In genomic region chr3:177013681-177014280, GRCh38 we compare ENCODE assay signal across 1 cellular context.
TF ChIP-seq lines count a peak whose summit lies in the region.

No MANE protein-coding gene starts in this region.

TF ChIP-seq in SK-N-SH treated with all-trans-retinoic acid at 6 μM for 48 hours, 23 proteins besides CTCF, POLR2A, EP300 and RAD21 (continued from another document):
- TF ChIP-seq, protein P1, sequence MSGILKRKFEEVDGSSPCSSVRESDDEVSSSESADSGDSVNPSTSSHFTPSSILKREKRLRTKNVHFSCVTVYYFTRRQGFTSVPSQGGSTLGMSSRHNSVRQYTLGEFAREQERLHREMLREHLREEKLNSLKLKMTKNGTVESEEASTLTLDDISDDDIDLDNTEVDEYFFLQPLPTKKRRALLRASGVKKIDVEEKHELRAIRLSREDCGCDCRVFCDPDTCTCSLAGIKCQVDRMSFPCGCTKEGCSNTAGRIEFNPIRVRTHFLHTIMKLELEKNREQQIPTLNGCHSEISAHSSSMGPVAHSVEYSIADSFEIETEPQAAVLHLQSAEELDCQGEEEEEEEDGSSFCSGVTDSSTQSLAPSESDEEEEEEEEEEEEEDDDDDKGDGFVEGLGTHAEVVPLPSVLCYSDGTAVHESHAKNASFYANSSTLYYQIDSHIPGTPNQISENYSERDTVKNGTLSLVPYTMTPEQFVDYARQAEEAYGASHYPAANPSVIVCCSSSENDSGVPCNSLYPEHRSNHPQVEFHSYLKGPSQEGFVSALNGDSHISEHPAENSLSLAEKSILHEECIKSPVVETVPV (CRISPR knock-in tag; IDR thresholded peaks at IDR 0.05): no peak
TF ChIP-seq in SK-N-SH treated with all-trans-retinoic acid at 6 μM for 48 hours: peak in this region for 0.
